In genomic region chr13:77384999-77385398, GRCh38 we compare ENCODE assay signal across 20 cellular contexts. TPM values are rescaled to one million over a fixed set of nuclear protein-coding genes. Genes with fewer than 3 reads are reported as not detected.
A peak's percentile ranks its signal among the peaks of the same experiment; 100 is the strongest.
DNase-seq lines count a peak whose midpoint lies in the region; ATAC-seq and TF ChIP-seq lines count a peak whose summit lies in the region.
"Had no signal": no experiment of that assay in that cellular context is flagged by ENCODE, and none has a peak within 500 bp of the region (broad histone marks: within the 10 kb centered on the region; RNA-seq: fewer than 3 reads in every experiment).

No MANE protein-coding gene starts in this region.

- in situ Hi-C loops in astrocyte of the spinal cord (cut with HindIII; ENCODE audit: low sequenced_read_pairs) = no loop called here

- H3K4me3 ChIP-seq in astrocyte of the spinal cord (ENCODE audit: low read depth, low read length) = no peak overlapping the region
- H3K4me3 ChIP-seq: GM23338, SK-N-MC had no signal

- ATAC-seq in GM21423 (IDR thresholded peaks at IDR 0.05; ENCODE audit: unreplicated experiment) (no peak), HG03039 (IDR thresholded peaks at IDR 0.05; ENCODE audit: unreplicated experiment) (no peak)
- ATAC-seq: GM23338, HCT116 had no signal

- peak; percentile 79 for DNase-seq in EH (ENCODE audit: low read depth)
- DNase-seq in M059J (ENCODE audit: low read depth) = peak; percentile 15
- peak; percentile 41 for DNase-seq in astrocyte of the spinal cord (ENCODE audit: low read depth, low spot score)
- DNase-seq in iris pigment epithelial cell (ENCODE audit: low read depth) = peak; percentile 12
- no peak for DNase-seq in stimulated activated CD4-positive, alpha-beta T cell treated with anti-CD3 and anti-CD28 coated beads, Interleukin-1b, Interleukin-23, amount 100 ng/mL, for 48 hours
- DNase-seq in UCSD-AML1 (lab: John Stamatoyannopoulos, UW; ENCODE audit: unreplicated experiment) = no peak
- DNase-seq: CD4-positive, alpha-beta T cell; DMS53; KBM-7; NCI-H1417; NCI-H187 treated with DMSO at 0.1 percent for 48 hours; NCI-H2227 treated with DMSO at 0.1 percent for 48 hours; NCI-H510A treated with DMSO at 0.1 percent for 48 hours; NCI-H82; SHP77 had no signal

- no peak for TF ChIP-seq CTCF in astrocyte of the spinal cord (IDR thresholded peaks at IDR 0.05; ENCODE audit: low read depth, low read length)

RNA-seq across cellular contexts. Expression of gene MYCBP2, which starts 58.1 kb away (rescaled TPM):
- total RNA-seq in M059J (2014; rRNA removed; shearing (Covaris generic)) = 22.8 and 26.7 TPM in 2 replicates

Comparison
In these comparisons a context has a peak if more than half of its experiments do, and no peak if none do; other contexts are left out.
1. DNase-seq: peak in EH (single experiment), M059J (single experiment), astrocyte of the spinal cord (single experiment) and iris pigment epithelial cell (single experiment); none in stimulated activated CD4-positive, alpha-beta T cell treated with anti-CD3 and anti-CD28 coated beads, Interleukin-1b, Interleukin-23, amount 100 ng/mL, for 48 hours (single experiment) and UCSD-AML1 (single experiment).